ENCODE assay signal across 10 cellular contexts in genomic region chr6:11854418-11855165, GRCh38.
A peak's percentile ranks its signal among the peaks of the same experiment; 100 is the strongest.
DNase-seq lines count a peak whose midpoint lies in the region; ATAC-seq, FAIRE-seq and TF ChIP-seq lines count a peak whose summit lies in the region.
"Had no signal": no experiment of that assay in that cellular context is flagged by ENCODE, and none has a peak within 500 bp of the region (broad histone marks: within the 10 kb centered on the region; RNA-seq: fewer than 3 reads in every experiment).

No MANE protein-coding gene starts in this region.

- DNase-seq in GM12892 (ENCODE audit: insufficient read length) (no peak), mammary epithelial cell (peak; percentile 81), osteocyte (ENCODE audit: extremely low spot score, unreplicated experiment) (no peak), NCI-H510A treated with DMSO at 0.1 percent for 48 hours (lab: John Stamatoyannopoulos, UW) (no peak), SW 1271 (lab: John Stamatoyannopoulos, UW) (no peak), GM19240 (ENCODE audit: insufficient read length, low spot score) (no peak)
- DNase-seq: heart left ventricle, retina had no signal

- no TSS peak for BruUV-seq in mammary epithelial cell (replicated peaks; lab: Mats Ljungman, UMichigan)

- peak overlapping the region; percentile 56 for H3K27ac Mint-ChIP-seq in osteocyte (ENCODE audit: unreplicated experiment)

- H3K27me3 Mint-ChIP-seq in osteocyte (ENCODE audit: unreplicated experiment): no peaks in the 10 kb centered on the region

- H3K27ac ChIP-seq in mammary epithelial cell (ENCODE audit: insufficient read depth, low read depth, low read length): no peak overlapping the region
- H3K27ac ChIP-seq: heart left ventricle had no signal

- H3K36me3 Mint-ChIP-seq in osteocyte (ENCODE audit: unreplicated experiment): no peaks in the 10 kb centered on the region

- no peak for TF ChIP-seq POLR2A in GM12892 (IDR thresholded peaks at IDR 0.05; ENCODE audit: low read depth, low read length)

- no peak overlapping the region for H3K4me2 ChIP-seq in mammary epithelial cell (ENCODE audit: insufficient read depth, low read depth, low read length)

- H3K4me1 ChIP-seq in mammary epithelial cell (ENCODE audit: insufficient read depth, low read length): peaks cover 14% of the 10 kb centered on the region

- H4K20me1 ChIP-seq in mammary epithelial cell (ENCODE audit: insufficient read depth, low read length): no peaks in the 10 kb centered on the region

- intact Hi-C loops in mammary epithelial cell (cut with micrococcal nuclease): no loop called here

- H3K4me3 Mint-ChIP-seq in osteocyte (ENCODE audit: unreplicated experiment): no peak overlapping the region

- WGBS in mammary epithelial cell (ENCODE audit: low coverage, missing lambda C conversion rate): 61% methylated on average over 7 of the region's 7 CpGs

- no peaks in the 10 kb centered on the region for H3K36me3 ChIP-seq in mammary epithelial cell (ENCODE audit: insufficient read depth, low read length)
- H3K36me3 ChIP-seq: heart left ventricle had no signal

- FAIRE-seq in GM12892 (lab: Jason Lieb, UNC): peak; percentile 68

- no peak overlapping the region for H3K4me3 ChIP-seq in mammary epithelial cell (replicated peaks in 1 of 3; ENCODE audit: insufficient read depth in 1 of 3, low read depth in 2 of 3, low read length in 3 of 3)
- H3K4me3 ChIP-seq: heart left ventricle had no signal

- dilution Hi-C loops in mammary epithelial cell (cut with HindIII; ENCODE audit: low sequenced_read_pairs): no loop called here

- TF ChIP-seq CTCF in mammary epithelial cell (conservative IDR thresholded peaks at IDR 0.05 in 1 of 2, IDR thresholded peaks at IDR 0.05 in 1 of 2; ENCODE audit: extremely low read depth in 1 of 2, insufficient read depth in 1 of 2, low read depth in 1 of 2, low read length in 2 of 2) (no peak), osteocyte (IDR thresholded peaks at IDR 0.05) (no peak)

- in situ Hi-C loops in mammary epithelial cell (cut with MboI; ENCODE audit: low sequenced_read_pairs in 2 of 2): no loop called here

- H3K4me1 Mint-ChIP-seq in osteocyte (ENCODE audit: unreplicated experiment): peaks cover 41% of the 10 kb centered on the region

- H3K9me3 ChIP-seq in mammary epithelial cell (replicated peaks; ENCODE audit: insufficient read depth, low read length): no peaks in the 10 kb centered on the region
- H3K9me3 ChIP-seq: heart left ventricle had no signal

- peaks cover 14% of the 10 kb centered on the region for H3K9me3 Mint-ChIP-seq in osteocyte (ENCODE audit: unreplicated experiment)

- CTCF ChIA-PET in mammary epithelial cell (lab: Charles Lee; ENCODE audit: low non-redundant PET): interaction anchor here (0.8 kb wide), 1 partner anchor 84 kb away, joined by 6 read pairs; no protein-coding TSS in a partner anchor

- no peak overlapping the region for H3K9ac ChIP-seq in mammary epithelial cell (ENCODE audit: insufficient read depth, low read length)

- peak; percentile 67 for ATAC-seq in HG03354 (IDR thresholded peaks at IDR 0.05; ENCODE audit: poor library complexity, severe bottlenecking, unreplicated experiment)
- no peak for ATAC-seq in HG02973 (IDR thresholded peaks at IDR 0.05; ENCODE audit: unreplicated experiment)

- no peaks in the 10 kb centered on the region for H3K27me3 ChIP-seq in mammary epithelial cell (ENCODE audit: insufficient read depth, low read length)
- H3K27me3 ChIP-seq: heart left ventricle had no signal

- H2AFZ ChIP-seq in mammary epithelial cell (ENCODE audit: low read depth, low read length): no peak overlapping the region

- H3K79me2 ChIP-seq in mammary epithelial cell (ENCODE audit: insufficient read depth, low read length): no peaks in the 10 kb centered on the region
